ENCODE assay signal across 16 cellular contexts in genomic region chr2:188196343-188197008, GRCh38.
A peak's percentile ranks its signal among the peaks of the same experiment; 100 is the strongest.
DNase-seq lines count a peak whose midpoint lies in the region; TF ChIP-seq lines count a peak whose summit lies in the region.
"Had no signal": no experiment of that assay in that cellular context is flagged by ENCODE, and none has a peak within 500 bp of the region (broad histone marks: within the 10 kb centered on the region; RNA-seq: fewer than 3 reads in every experiment).

No MANE protein-coding gene starts in this region.

- CTCF ChIA-PET in CD4-positive, alpha-beta memory T cell (lab: Charles Lee; ENCODE audit: partially characterized antibody), result interaction anchor here (0.6 kb wide), 1 partner anchor 41 kb away, joined by 4 read pairs; no protein-coding TSS in a partner anchor

- in situ Hi-C loops in GM23248 (cut with MboI), result no loop called here
- in situ Hi-C loops in astrocyte of the spinal cord (cut with HindIII; ENCODE audit: low sequenced_read_pairs), result no loop called here

- H3K9me3 ChIP-seq in GM23248 (ENCODE audit: low read depth), result no peaks in the 10 kb centered on the region
- H3K9me3 ChIP-seq in adrenal gland (replicated peaks in 1 of 3), result no peaks in the 10 kb centered on the region
- no peaks in the 10 kb centered on the region for H3K9me3 ChIP-seq in CD4-positive, alpha-beta memory T cell (ENCODE audit: control insufficient read depth in 1 of 2, low read length in 2 of 2)
- H3K9me3 ChIP-seq: testis had no signal

- POLR2A ChIA-PET in CD4-positive, alpha-beta memory T cell (lab: Charles Lee; ENCODE audit: partially characterized antibody), result no interaction called here

- no peaks in the 10 kb centered on the region for H3K79me2 ChIP-seq in GM23248 (ENCODE audit: insufficient read depth)

- DNase-seq in GM23248, result peak; percentile 68
- DNase-seq in astrocyte of the spinal cord (ENCODE audit: low read depth, low spot score), result peak; percentile 28
- DNase-seq in fibroblast of the conjunctiva (ENCODE audit: low read depth), result peak; percentile 47
- DNase-seq in skeletal muscle cell (ENCODE audit: low read depth), result peak; percentile 70
- no peak for DNase-seq in stimulated activated CD4-positive, alpha-beta T cell treated with anti-CD3 and anti-CD28 coated beads, Interleukin-4, amount 100 ng/mL, for 24 hours
- no peak for DNase-seq in adrenal gland
- DNase-seq in CD4-positive, alpha-beta memory T cell, result no peak
- DNase-seq: activated CD4-positive, alpha-beta T cell treated with anti-CD3 and anti-CD28 coated beads, Interleukin-2, amount 10 ng/mL, durations not matched to agents 24 days and 14 days; KG1; left colon; NCI-H1092 treated with DMSO at 0.1 percent for 48 hours; NCI-H524; T-helper 1 cell; testis had no signal

- H3K4me3 ChIP-seq in GM23248 (no peak overlapping the region), astrocyte of the spinal cord (ENCODE audit: low read depth, low read length) (no peak overlapping the region), skeletal muscle cell (ENCODE audit: low read depth, low read length) (no peak overlapping the region), adrenal gland (no peak overlapping the region)
- H3K4me3 ChIP-seq in CD4-positive, alpha-beta memory T cell (ENCODE audit: low read length in 2 of 2), result no peak overlapping the region
- H3K4me3 ChIP-seq: testis had no signal

- H2AFZ ChIP-seq in GM23248, result peak overlapping the region; percentile 8; the same call in 1 of the 2 replicates

- H3K4me2 ChIP-seq in GM23248 (ENCODE audit: unreplicated experiment), result peak overlapping the region; percentile 64

- no peak for TF ChIP-seq POLR2A in adrenal gland (IDR thresholded peaks at IDR 0.05)

- peaks cover 31% of the 10 kb centered on the region for H3K4me1 ChIP-seq in GM23248 (ENCODE audit: insufficient read depth)
- peaks cover 0 to under 1% of the 10 kb centered on the region in 2 donors for H3K4me1 ChIP-seq in adrenal gland (replicated peaks in 1 of 2)
- no peaks in the 10 kb centered on the region for H3K4me1 ChIP-seq in CD4-positive, alpha-beta memory T cell (ENCODE audit: insufficient read depth, low read length)
- H3K4me1 ChIP-seq: testis had no signal

- TF ChIP-seq CTCF in astrocyte of the spinal cord (IDR thresholded peaks at IDR 0.05; ENCODE audit: low read depth, low read length), result no peak
- TF ChIP-seq CTCF in adrenal gland (IDR thresholded peaks at IDR 0.05), result no peak

- no peaks in the 10 kb centered on the region for H3K27me3 Mint-ChIP-seq in CD4-positive, alpha-beta memory T cell
- H3K27me3 Mint-ChIP-seq: activated CD4-positive, alpha-beta T cell treated with anti-CD3 and anti-CD28 coated beads, Interleukin-2, amount 10 ng/mL, durations not matched to agents 24 days and 14 days had no signal

- intact Hi-C loops in adrenal gland (cut with DNase I), result no loop called here
- intact Hi-C loops in CD4-positive, alpha-beta memory T cell (cut with micrococcal nuclease), result no loop called here

- no peaks in the 10 kb centered on the region for H3K4me1 Mint-ChIP-seq in CD4-positive, alpha-beta memory T cell
- H3K4me1 Mint-ChIP-seq: activated CD4-positive, alpha-beta T cell treated with anti-CD3 and anti-CD28 coated beads, Interleukin-2, amount 10 ng/mL, durations not matched to agents 24 days and 14 days; neural crest cell had no signal

- H3K36me3 ChIP-seq in GM23248 (ENCODE audit: low read depth) (no peaks in the 10 kb centered on the region), adrenal gland (replicated peaks in 1 of 2) (no peaks in the 10 kb centered on the region)
- no peaks in the 10 kb centered on the region for H3K36me3 ChIP-seq in CD4-positive, alpha-beta memory T cell (ENCODE audit: insufficient read depth, low read length)

- no peaks in the 10 kb centered on the region for H4K20me1 ChIP-seq in GM23248 (ENCODE audit: insufficient read depth)

- no peaks in the 10 kb centered on the region for H3K36me3 Mint-ChIP-seq in CD4-positive, alpha-beta memory T cell

- H3K27ac ChIP-seq in GM23248, result peak overlapping the region; percentile 13; the same call in 1 of the 2 replicates
- no peak overlapping the region for H3K27ac ChIP-seq in adrenal gland
- no peak overlapping the region for H3K27ac ChIP-seq in CD4-positive, alpha-beta memory T cell (ENCODE audit: low read depth, low read length)
- H3K27ac ChIP-seq: testis had no signal

- peak overlapping the region; percentile 11; the same call in 1 of the 2 replicates for H3K9ac ChIP-seq in GM23248

- no peak overlapping the region for H3K27ac Mint-ChIP-seq in CD4-positive, alpha-beta memory T cell
- H3K27ac Mint-ChIP-seq: activated CD4-positive, alpha-beta T cell treated with anti-CD3 and anti-CD28 coated beads, Interleukin-2, amount 10 ng/mL, durations not matched to agents 24 days and 14 days; activated T-helper 2 cell treated with anti-CD3 and anti-CD28 coated beads, Interferon-gamma antibody, Interleukin-2, Interleukin-4, amounts not matched to agents 10 μg/mL and 5 μg/mL and 100 μg/mL, durations not matched to agents 14 hours and 24 hours and 36 hours had no signal

- H3K4me3 Mint-ChIP-seq in CD4-positive, alpha-beta memory T cell, result no peak overlapping the region
- H3K4me3 Mint-ChIP-seq: activated CD4-positive, alpha-beta T cell treated with anti-CD3 and anti-CD28 coated beads, Interleukin-2, amount 10 ng/mL, durations not matched to agents 24 days and 14 days; neural crest cell had no signal

- H3K9me2 ChIP-seq in GM23248 (ENCODE audit: insufficient read depth), result no peaks in the 10 kb centered on the region

- H3F3A ChIP-seq in GM23248 (ENCODE audit: insufficient read depth), result peaks cover 21% of the 10 kb centered on the region

- H3K27me3 ChIP-seq in GM23248 (replicated peaks; ENCODE audit: insufficient read depth), result no peaks in the 10 kb centered on the region
- no peaks in the 10 kb centered on the region for H3K27me3 ChIP-seq in adrenal gland
- H3K27me3 ChIP-seq in CD4-positive, alpha-beta memory T cell (ENCODE audit: insufficient read depth, low read length), result no peaks in the 10 kb centered on the region
- H3K27me3 ChIP-seq: testis had no signal

- WGBS in GM23248 (ENCODE audit: low coverage in 1 of 2, low lambda C conversion rate in 2 of 2, missing lambda C conversion rate in 2 of 2), 2 experiments, result 14 to 22% methylated on average over 2 of the region's 2 CpGs
- WGBS in adrenal gland, 4 donors, result 66 to 88% (median 78%) methylated on average over 2 of the region's 2 CpGs

- peaks cover 0 to 2% (median 0%) of the 10 kb centered on the region in 8 donors for H3K9me3 Mint-ChIP-seq in CD4-positive, alpha-beta memory T cell
- H3K9me3 Mint-ChIP-seq: activated CD4-positive, alpha-beta T cell treated with anti-CD3 and anti-CD28 coated beads, Interleukin-2, amount 10 ng/mL, durations not matched to agents 24 days and 14 days; activated T-helper 2 cell treated with anti-CD3 and anti-CD28 coated beads, Interferon-gamma antibody, Interleukin-2, Interleukin-4, amounts not matched to agents 10 μg/mL and 5 μg/mL and 100 μg/mL, durations not matched to agents 14 hours and 24 hours and 36 hours had no signal

Comparison
In these comparisons a context has a peak if more than half of its experiments do, and no peak if none do; other contexts are left out.
1. DNase-seq: peak in GM23248 (single experiment), astrocyte of the spinal cord (single experiment), fibroblast of the conjunctiva (single experiment) and skeletal muscle cell (single experiment); none in stimulated activated CD4-positive, alpha-beta T cell treated with anti-CD3 and anti-CD28 coated beads, Interleukin-4, amount 100 ng/mL, for 24 hours (single experiment), adrenal gland (0 of 7) and CD4-positive, alpha-beta memory T cell (0 of 5).